ENCODE assay signal across 20 cellular contexts in the genomic region with DNA sequence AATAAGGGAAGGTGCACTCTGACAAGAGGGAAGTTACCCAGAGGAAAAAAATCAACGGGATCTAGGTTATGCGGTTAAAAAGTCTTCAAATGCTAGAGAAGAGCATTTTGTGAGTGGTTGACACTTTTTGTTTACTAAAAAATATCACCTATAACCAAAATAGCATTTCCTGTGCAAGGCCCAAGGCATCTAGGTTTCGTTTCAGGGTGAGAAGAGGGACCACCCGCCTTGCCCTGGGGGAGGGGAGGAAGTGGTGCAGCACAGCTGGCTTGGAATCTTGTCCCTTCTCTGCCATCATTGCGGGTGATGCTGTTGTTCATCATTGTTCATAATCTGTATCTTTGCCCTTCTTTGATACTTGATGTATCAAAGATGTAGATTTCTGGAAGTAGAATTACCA.
A peak's percentile ranks its signal among the peaks of the same experiment; 100 is the strongest.
DNase-seq lines count a peak whose midpoint lies in the region; ATAC-seq and FAIRE-seq lines count a peak whose summit lies in the region.
"Had no signal": no experiment of that assay in that cellular context is flagged by ENCODE, and none has a peak within 500 bp of the region (broad histone marks: within the 10 kb centered on the region; RNA-seq: fewer than 3 reads in every experiment).

No MANE protein-coding gene starts in this region.

- H3K4me3 ChIP-seq in H7 (ENCODE audit: insufficient read depth, low read depth, low read length), result no peak overlapping the region
- H3K4me3 ChIP-seq: A549, GM12878 had no signal

- no peaks in the 10 kb centered on the region for H3K27me3 Mint-ChIP-seq in central memory CD8-positive, alpha-beta T cell

- H3K36me3 Mint-ChIP-seq in central memory CD8-positive, alpha-beta T cell (ENCODE audit: insufficient read depth), result no peaks in the 10 kb centered on the region

- no peak for FAIRE-seq in urothelium cell line (lab: Jason Lieb, UNC)
- FAIRE-seq: A549, GM12878, GM19239, H54, HepG2 had no signal

- peaks cover 7% of the 10 kb centered on the region for H3K9me3 Mint-ChIP-seq in central memory CD8-positive, alpha-beta T cell
- H3K9me3 Mint-ChIP-seq: HFFc6 had no signal

- H3K27ac Mint-ChIP-seq in central memory CD8-positive, alpha-beta T cell (ENCODE audit: low read depth), result no peak overlapping the region
- H3K27ac Mint-ChIP-seq: CD4-positive, alpha-beta memory T cell; HFFc6; IgD-negative memory B cell had no signal

- no peaks in the 10 kb centered on the region for H3K27me3 ChIP-seq in H7 (ENCODE audit: control insufficient read depth, insufficient read depth, low read length)

- H3K36me3 ChIP-seq in H7 (replicated peaks; ENCODE audit: control insufficient read depth, insufficient read depth, low read length), result no peaks in the 10 kb centered on the region

- DNase-seq in NK-92 treated with Interleukin-12 subunit alpha and Interleukin-12 subunit beta, amount 100 ng/mL, for 24 hours (lab: John Stamatoyannopoulos, UW), result peak; percentile 63
- DNase-seq in NK-92 (lab: John Stamatoyannopoulos, UW; ENCODE audit: unreplicated experiment) (no peak), H7 (peak; percentile 40), urothelium cell line (ENCODE audit: low spot score) (no peak), nucleus accumbens (lab: John Stamatoyannopoulos, UW) (no peak)
- no peak for DNase-seq in central memory CD8-positive, alpha-beta T cell (ENCODE audit: low spot score in 2 of 2)
- DNase-seq: AML-193; CD4-positive, alpha-beta memory T cell; DMS153; DMS79; GF-D8; HFFc6 had no signal

- no peak overlapping the region for H3K4me3 Mint-ChIP-seq in central memory CD8-positive, alpha-beta T cell
- H3K4me3 Mint-ChIP-seq: CD4-positive, alpha-beta memory T cell; HFFc6; IgD-negative memory B cell had no signal

- peak; percentile 65 for ATAC-seq in central memory CD8-positive, alpha-beta T cell (replicated peaks; ENCODE audit: extremely low read depth, poor library complexity, severe bottlenecking)
- no peak for ATAC-seq in HG03439 (IDR thresholded peaks at IDR 0.05; ENCODE audit: unreplicated experiment)
- ATAC-seq: A549, GM12878, HCT116, HepG2 had no signal

- H3K4me1 Mint-ChIP-seq in central memory CD8-positive, alpha-beta T cell, result no peaks in the 10 kb centered on the region

Comparison
In these comparisons a context has a peak if more than half of its experiments do, and no peak if none do; other contexts are left out.
1. DNase-seq: peak in NK-92 treated with Interleukin-12 subunit alpha and Interleukin-12 subunit beta, amount 100 ng/mL, for 24 hours (single experiment) and H7 (single experiment); none in NK-92 (single experiment), central memory CD8-positive, alpha-beta T cell (0 of 2), urothelium cell line (single experiment) and nucleus accumbens (0 of 56).